In genomic region chr1:38779491-38779890, GRCh38 we compare ENCODE assay signal across 6 cellular contexts.
"Had no signal": no experiment of that assay in that cellular context is flagged by ENCODE, and none has a peak within 500 bp of the region (broad histone marks: within the 10 kb centered on the region; RNA-seq: fewer than 3 reads in every experiment).

No MANE protein-coding gene starts in this region.

- H3K9ac ChIP-seq: GM23248 had no signal

- H3K27ac ChIP-seq: GM23248 had no signal

- H3K9me3 Mint-ChIP-seq: H9 had no signal

- H3K4me3 Mint-ChIP-seq: H9 had no signal

- ATAC-seq: K562 had no signal

- H3K4me3 ChIP-seq: GM23248, K562 had no signal

- DNase-seq: GM23248, GOT3, H9, HCEC 1CT, IMR-90 had no signal
